In genomic region chr15:40716165-40716564, GRCh38 we compare ENCODE assay signal across 2 cellular contexts.
TF ChIP-seq lines count a peak whose summit lies in the region.

No MANE protein-coding gene starts in this region.

TF ChIP-seq in GM12891, 5 proteins besides CTCF, POLR2A, EP300 and RAD21:
- peak; percentile 82 for TF ChIP-seq SPI1 (IDR thresholded peaks at IDR 0.05; ENCODE audit: low read depth, low read length)
- no peak for TF ChIP-seq PAX5 (IDR thresholded peaks at IDR 0.05; ENCODE audit: insufficient read depth, low read length, severe bottlenecking)

TF ChIP-seq in GM12878, 131 proteins besides CTCF, POLR2A, EP300 and RAD21:
- TF ChIP-seq, protein P1, sequence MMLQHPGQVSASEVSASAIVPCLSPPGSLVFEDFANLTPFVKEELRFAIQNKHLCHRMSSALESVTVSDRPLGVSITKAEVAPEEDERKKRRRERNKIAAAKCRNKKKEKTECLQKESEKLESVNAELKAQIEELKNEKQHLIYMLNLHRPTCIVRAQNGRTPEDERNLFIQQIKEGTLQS (IDR thresholded peaks at IDR 0.05; ENCODE audit: borderline replicate concordance, extremely low read depth, low read depth, low read length), result no peak
- TF ChIP-seq SPI1 (IDR thresholded peaks at IDR 0.05; ENCODE audit: borderline replicate concordance, insufficient read depth, low read depth, low read length), result peak; percentile 55; the same call in 1 of the 2 replicates
TF ChIP-seq in GM12878: peak in this region for 1.
